9 cellular contexts compared by ENCODE assay signal in the genomic region with DNA sequence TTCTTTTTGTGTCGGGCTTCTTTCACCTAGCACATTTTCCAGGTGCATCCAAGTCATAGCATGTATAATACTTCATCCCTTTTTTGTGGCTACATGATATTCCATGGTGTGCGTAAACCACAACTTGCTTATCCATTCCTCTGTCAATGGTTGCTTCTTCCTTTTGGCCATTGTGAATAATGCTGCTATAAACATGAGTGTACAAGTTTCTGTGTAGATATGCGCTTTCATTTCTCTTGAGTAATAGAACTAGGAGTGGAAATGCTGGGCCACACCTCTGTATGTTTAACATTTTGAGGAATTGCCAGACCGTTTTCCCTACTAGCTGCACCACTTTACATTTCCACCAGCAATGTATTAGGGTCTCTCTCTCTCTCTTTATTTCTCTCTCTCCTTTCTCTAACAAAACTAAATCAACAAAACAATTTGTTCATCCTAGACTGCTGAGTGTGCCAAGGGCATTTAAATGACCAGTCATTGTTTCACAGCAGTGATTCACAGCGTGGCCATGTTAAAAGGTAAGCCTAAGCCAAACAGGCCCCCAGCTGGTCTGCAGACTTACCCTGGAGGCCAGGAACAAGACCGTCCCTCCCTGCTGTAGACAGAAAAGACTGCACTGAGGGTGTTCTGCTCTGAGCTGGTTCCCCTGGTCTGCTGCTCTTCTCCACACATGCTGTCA. TPM values are rescaled to one million over a fixed set of nuclear protein-coding genes. Genes with fewer than 3 reads are reported as not detected.
DNase-seq lines count a peak whose midpoint lies in the region; ATAC-seq, FAIRE-seq and TF ChIP-seq lines count a peak whose summit lies in the region.
"Had no signal": no experiment of that assay in that cellular context is flagged by ENCODE, and none has a peak within 500 bp of the region (broad histone marks: within the 10 kb centered on the region; RNA-seq: fewer than 3 reads in every experiment).

No MANE protein-coding gene starts in this region.

- no peak overlapping the region for H3K4me2 ChIP-seq in HepG2 (ENCODE audit: low read depth, low read length)

- ATAC-seq in HepG2 (peak; percentile 63), GM21529 (IDR thresholded peaks at IDR 0.05; ENCODE audit: unreplicated experiment) (no peak)

- no peaks in the 10 kb centered on the region for H3K36me3 Mint-ChIP-seq in MCF 10A (ENCODE audit: insufficient read depth, unreplicated experiment)

- TF ChIP-seq EP300 in HepG2 (IDR thresholded peaks at IDR 0.05; ENCODE audit: low read depth in 2 of 2, low read length in 2 of 2): no peak
- TF ChIP-seq EP300 in HepG2 (CRISPR knock-in tag; IDR thresholded peaks at IDR 0.05; ENCODE audit: borderline replicate concordance): no peak

- H3K27ac ChIP-seq in AG04450 (ENCODE audit: low read depth, low read length): peak overlapping the region; percentile 63
- H3K27ac ChIP-seq in HepG2 (ENCODE audit: extremely low read length, insufficient read depth, low read length): no peak overlapping the region
- no peak overlapping the region for H3K27ac ChIP-seq in caudate nucleus (ENCODE audit: low read depth, low read length)
- H3K27ac ChIP-seq in Peyer's patch: peak overlapping the region in 1 of 4 donors; percentile 9

- no peak for TF ChIP-seq POLR2A in HepG2 (IDR thresholded peaks at IDR 0.05; ENCODE audit: insufficient read depth in 1 of 2, low read depth in 2 of 2, low read length in 2 of 2)
- no peak for TF ChIP-seq POLR2A in Peyer's patch (IDR thresholded peaks at IDR 0.05)

- H3K9me3 ChIP-seq in AG04450 (ENCODE audit: control insufficient read depth, insufficient read depth, low read length): no peaks in the 10 kb centered on the region
- H3K9me3 ChIP-seq in HepG2 (ENCODE audit: low read length): no peaks in the 10 kb centered on the region
- H3K9me3 ChIP-seq in Peyer's patch: no peaks in the 10 kb centered on the region

- no peak for TF ChIP-seq CTCF in AG04450 (IDR thresholded peaks at IDR 0.05; ENCODE audit: low read depth, low read length)
- TF ChIP-seq CTCF in MCF 10A (IDR thresholded peaks at IDR 0.05; ENCODE audit: unreplicated experiment): no peak
- TF ChIP-seq CTCF in HepG2 (CRISPR knock-in tag; IDR thresholded peaks at IDR 0.05): no peak
- TF ChIP-seq CTCF in Peyer's patch (IDR thresholded peaks at IDR 0.05): no peak

- FAIRE-seq in HepG2 (lab: Jason Lieb, UNC): no peak
- FAIRE-seq: D721Med had no signal

- no peaks in the 10 kb centered on the region for H4K20me1 ChIP-seq in HepG2 (ENCODE audit: insufficient read depth, low read length)

- peak overlapping the region; percentile 81 for H3K27ac Mint-ChIP-seq in MCF 10A (ENCODE audit: low read depth, unreplicated experiment)

- no peak for TF ChIP-seq RAD21 in HepG2 (CRISPR knock-in tag; IDR thresholded peaks at IDR 0.05)

- intact Hi-C loops in MCF 10A (cut with micrococcal nuclease) (no loop called here), HepG2 (cut with micrococcal nuclease; ENCODE audit: unreplicated experiment) (no loop called here)

- H3K4me1 Mint-ChIP-seq in MCF 10A (ENCODE audit: insufficient read depth, unreplicated experiment): peaks cover 64% of the 10 kb centered on the region

- H3K36me3 ChIP-seq in HepG2 (replicated peaks in 1 of 2; ENCODE audit: control insufficient read depth in 1 of 2, insufficient read depth in 2 of 2, low read length in 2 of 2) (no peaks in the 10 kb centered on the region), Peyer's patch (no peaks in the 10 kb centered on the region)

- in situ Hi-C loops in HepG2 (cut with HindIII; ENCODE audit: extremely low pct_ligation_motif_present, low pct_unique_long_range_greater_than_20kb): no loop called here

- H3K27me3 ChIP-seq in AG04450 (ENCODE audit: control insufficient read depth, insufficient read depth, low read length): no peaks in the 10 kb centered on the region
- peaks cover 2 to 13% of the 10 kb centered on the region in 2 experiments; a peak in 2 of 5 replicates for H3K27me3 ChIP-seq in HepG2 (ENCODE audit: control insufficient read depth in 1 of 2, insufficient read depth in 2 of 2, low read length in 2 of 2)
- no peaks in the 10 kb centered on the region for H3K27me3 ChIP-seq in Peyer's patch

- BruUV-seq in MCF 10A (replicated peaks; lab: Mats Ljungman, UMichigan) (no TSS peak), HepG2 (replicated peaks; lab: Mats Ljungman, UMichigan) (no TSS peak)

- H3K4me3 Mint-ChIP-seq in MCF 10A (ENCODE audit: unreplicated experiment): peak overlapping the region; percentile 21

- peak; percentile 53 for DNase-seq in AG04450 (ENCODE audit: low read depth, low spot score)
- DNase-seq in LHCN-M2 (ENCODE audit: low read depth): peak; percentile 68
- DNase-seq in MCF 10A (ENCODE audit: unreplicated experiment): peak; percentile 94
- no peak for DNase-seq in HepG2 (ENCODE audit: low spot score)
- DNase-seq in DMS79 (lab: John Stamatoyannopoulos, UW): no peak
- DNase-seq in caudate nucleus (lab: John Stamatoyannopoulos, UW): no peak
- DNase-seq in Peyer's patch: no peak

- peaks cover 10% of the 10 kb centered on the region; the same call in 1 of the 2 replicates for H3K4me1 ChIP-seq in HepG2 (ENCODE audit: insufficient read depth, low read length)
- H3K4me1 ChIP-seq in Peyer's patch: peaks cover 0 to 43% (median 4%) of the 10 kb centered on the region in 4 donors

- CTCF ChIA-PET in AG04450 (lab: Charles Lee) (interaction anchor here (0.8 kb wide), 1 partner anchor 52 kb away, joined by 5 read pairs; no protein-coding TSS in a partner anchor), MCF 10A (lab: Yijun Ruan, JAX) (interaction anchor here (0.6 to 6.1 kb wide), 16 partner anchors 9 to 550 kb away, joined by 3 to 112 read pairs (median 5); partner anchors contain the start of gene LYST), HepG2 (lab: Yijun Ruan, JAX; ENCODE audit: low intra/inter-chr PET ratio, low total read pairs) (no interaction called here)

- no peak overlapping the region for H2AFZ ChIP-seq in HepG2 (ENCODE audit: low read length)

- WGBS in HepG2 (ENCODE audit: low lambda C conversion rate): 43% methylated on average over 6 of the region's 6 CpGs

- H3K9ac ChIP-seq in HepG2 (ENCODE audit: insufficient read depth, low read depth, low read length): no peak overlapping the region

- POLR2A ChIA-PET in AG04450 (lab: Yijun Ruan, JAX): interaction anchor here (0.8 to 0.9 kb wide), 2 partner anchors 20 to 24 kb away, joined by 3 read pairs; no protein-coding TSS in a partner anchor
- POLR2A ChIA-PET in MCF 10A (lab: Yijun Ruan, JAX): interaction anchor here (0.6 to 6.4 kb wide), 23 partner anchors 8 to 1262 kb away, joined by 3 to 308 read pairs (median 4); partner anchors contain the start of genes B3GALNT2 and LYST
- POLR2A ChIA-PET in HepG2 (lab: Yijun Ruan, JAX): no interaction called here

- no peak overlapping the region for H3K4me3 ChIP-seq in AG04450 (ENCODE audit: low read depth, low read length)
- H3K4me3 ChIP-seq in HepG2 (replicated peaks in 1 of 3; ENCODE audit: insufficient read depth in 1 of 3, low read depth in 2 of 3, low read length in 3 of 3): no peak overlapping the region
- no peak overlapping the region for H3K4me3 ChIP-seq in Peyer's patch

- H3K9me3 Mint-ChIP-seq in MCF 10A (ENCODE audit: unreplicated experiment): no peaks in the 10 kb centered on the region

- H3K27me3 Mint-ChIP-seq in MCF 10A (ENCODE audit: insufficient read depth, unreplicated experiment): no peaks in the 10 kb centered on the region

- no peaks in the 10 kb centered on the region for H3K79me2 ChIP-seq in HepG2 (ENCODE audit: insufficient read depth, low read length)

TF ChIP-seq in HepG2, 621 proteins besides CTCF, POLR2A, EP300 and RAD21 (continues in another document):
- no peak for TF ChIP-seq TGIF2 (CRISPR knock-in tag; IDR thresholded peaks at IDR 0.05)
- no peak for TF ChIP-seq HNRNPL (IDR thresholded peaks at IDR 0.05; ENCODE audit: low read depth, low read length)

RNA-seq across cellular contexts. Expression of gene LYST, which starts 53.2 kb away (rescaled TPM):
- 5.6 and 6.5 TPM in 2 replicates for polyA plus RNA-seq in AG04450 (2011; rRNA removed)
- 11.6 and 21.3 TPM in 2 replicates for polyA minus RNA-seq in AG04450 (2011; rRNA and poly(A)+ RNA removed)
- total RNA-seq in LHCN-M2 (2014; rRNA removed): 2.4 and 4.5 TPM in 2 replicates
- 2.2 TPM for polyA plus RNA-seq in LHCN-M2 (2012)
- 23.9 and 37.4 TPM in 2 replicates for total RNA-seq in MCF 10A (2022)
- total RNA-seq in HepG2 (2016; rRNA removed; fragmentation: Illumina TruSeq; extraction: Trizol): 2.5 and 2.7 TPM in 2 replicates
- 2.5 and 2.8 TPM in 2 replicates for total RNA-seq in HepG2 (2016; cell fraction: cytosol; rRNA removed; fragmentation: Illumina TruSeq; extraction: Trizol; ENCODE audit: low read depth)
- total RNA-seq in HepG2 (2016; cell fraction: insoluble cytoplasmic fraction; rRNA removed; fragmentation: Illumina TruSeq; extraction: Trizol): 2.8 and 3.0 TPM in 2 replicates
- total RNA-seq in HepG2 (2016; cell fraction: membrane; rRNA removed; fragmentation: Illumina TruSeq; extraction: Trizol): 1.3 and 1.6 TPM in 2 replicates
- total RNA-seq in HepG2 (2016; cell fraction: nucleus; rRNA removed; fragmentation: Illumina TruSeq; extraction: Trizol): 5.8 and 6.4 TPM in 2 replicates
- polyA plus RNA-seq in HepG2 (2011; rRNA removed): 0.91 and 1.3 TPM in 2 replicates
- polyA plus RNA-seq in HepG2 (2011; cell fraction: cytosol; rRNA removed): 0.55 and 1.0 TPM in 2 replicates
- 1.5 and 1.6 TPM in 2 replicates for polyA plus RNA-seq in HepG2 (2011; cell fraction: nucleus; rRNA removed)
- polyA plus RNA-seq in HepG2 (2012): 0.80 and 0.81 TPM in 2 replicates
- 2.1 and 2.9 TPM in 2 replicates for polyA plus RNA-seq in HepG2 (2016; cell fraction: cytosol; fragmentation: Illumina TruSeq; extraction: Trizol; ENCODE audit: low read depth)
- 2.1 and 2.2 TPM in 2 replicates for polyA plus RNA-seq in HepG2 (2016; cell fraction: insoluble cytoplasmic fraction; fragmentation: Illumina TruSeq; extraction: Trizol; ENCODE audit: low read depth)
- polyA plus RNA-seq in HepG2 (2016; cell fraction: membrane; fragmentation: Illumina TruSeq; extraction: Trizol; ENCODE audit: low read depth): 1.7 and 1.8 TPM in 2 replicates
- polyA plus RNA-seq in HepG2 (2016; cell fraction: nucleus; fragmentation: Illumina TruSeq; extraction: Trizol; ENCODE audit: insufficient read depth, low read depth): 3.3 and 5.1 TPM in 2 replicates
- polyA minus RNA-seq in HepG2 (2011; rRNA and poly(A)+ RNA removed; ENCODE audit: low replicate concordance): 1.4 and 4.8 TPM in 2 replicates
- polyA minus RNA-seq in HepG2 (2011; cell fraction: cytosol; rRNA and poly(A)+ RNA removed): 2.0 and 2.5 TPM in 2 replicates
- polyA minus RNA-seq in HepG2 (2011; cell fraction: nucleus; rRNA and poly(A)+ RNA removed): 7.7 and 8.7 TPM in 2 replicates
- total RNA-seq in Peyer's patch: 10 to 100 TPM; 27.8 to 68.5 (median 35.5) TPM

Comparison
In these comparisons a context has a peak if more than half of its experiments do, and no peak if none do; other contexts are left out.
1. DNase-seq: peak in AG04450 (single experiment), LHCN-M2 (single experiment) and MCF 10A (single experiment); none in HepG2 (single experiment), DMS79 (single experiment), caudate nucleus (0 of 61) and Peyer's patch (0 of 3).